16 cellular contexts compared by ENCODE assay signal in the genomic region with DNA sequence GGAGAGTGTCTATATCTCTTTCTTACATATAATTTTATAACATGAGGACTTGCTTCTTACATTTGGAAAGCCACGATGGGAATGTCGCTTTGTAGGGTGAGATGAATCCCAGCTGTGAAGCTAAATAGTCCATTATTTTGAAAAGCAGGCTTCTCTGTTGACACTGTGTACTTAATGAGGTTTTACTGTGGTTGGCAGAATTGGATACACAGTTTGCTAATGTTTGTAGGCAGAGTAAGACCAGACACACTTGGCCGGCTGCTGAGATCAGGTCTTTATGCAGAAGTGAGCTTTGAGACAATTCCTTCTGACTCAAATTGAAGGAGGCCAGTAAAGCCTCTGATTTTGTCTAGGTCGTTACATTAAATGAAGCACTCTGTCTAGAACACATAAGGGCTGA.
DNase-seq lines count a peak whose midpoint lies in the region; ATAC-seq and TF ChIP-seq lines count a peak whose summit lies in the region.
"Had no signal": no experiment of that assay in that cellular context is flagged by ENCODE, and none has a peak within 500 bp of the region (broad histone marks: within the 10 kb centered on the region; RNA-seq: fewer than 3 reads in every experiment).

No MANE protein-coding gene starts in this region.

- no peaks in the 10 kb centered on the region for H3K27me3 ChIP-seq in stomach
- H3K27me3 ChIP-seq: BLaER1, esophagus muscularis mucosa had no signal

- peak overlapping the region in 4 of 5 donors; percentile 26 to 73 (median 53) for H3K27ac ChIP-seq in stomach
- H3K27ac ChIP-seq: BLaER1, esophagus muscularis mucosa, RWPE1 had no signal

- 23 to 36% (median 29%) methylated on average over 4 of the region's 4 CpGs for WGBS in stomach, 5 donors

- H3K36me3 ChIP-seq in stomach = no peaks in the 10 kb centered on the region
- H3K36me3 ChIP-seq: BLaER1, esophagus muscularis mucosa had no signal

- no peak for TF ChIP-seq EP300 in stomach (IDR thresholded peaks at IDR 0.05)

- no peak overlapping the region for H3K4me3 ChIP-seq in stomach
- H3K4me3 ChIP-seq: BLaER1, esophagus muscularis mucosa had no signal

- H3K4me1 ChIP-seq in stomach = peaks cover 0 to 28% (median 4%) of the 10 kb centered on the region in 4 donors
- H3K4me1 ChIP-seq: BLaER1 had no signal

- intact Hi-C loops in stomach (cut with DNase I; ENCODE audit: low total_unique reads) = no loop called here

- no peaks in the 10 kb centered on the region for H3K9me3 ChIP-seq in stomach
- H3K9me3 ChIP-seq: BLaER1, esophagus muscularis mucosa had no signal

- ATAC-seq in HG03280 (IDR thresholded peaks at IDR 0.05; ENCODE audit: unreplicated experiment) = no peak

- DNase-seq in NCI-H1092 treated with DMSO at 0.1 percent for 48 hours (lab: John Stamatoyannopoulos, UW) (peak; percentile 82), NCI-H345 treated with DMSO at 0.1 percent for 48 hours (lab: John Stamatoyannopoulos, UW; ENCODE audit: unreplicated experiment) (peak; percentile 65), medulla oblongata (ENCODE audit: extremely low spot score) (peak; percentile 27), stomach (no peak), HK-2 (ENCODE audit: unreplicated experiment) (no peak), SW480 (ENCODE audit: low spot score) (no peak)
- DNase-seq: activated CD4-positive, alpha-beta T cell treated with anti-CD3 and anti-CD28 coated beads, Interleukin-2, amount 10 ng/mL, durations not matched to agents 7 days and 5 days; activated CD8-positive, alpha-beta memory T cell treated with anti-CD3 and anti-CD28 coated beads, Interleukin-2, amount 50 U/mL, for 4 hours; activated gamma-delta T cell; amygdala; HFFc6; SW 1271 had no signal

- no peak for TF ChIP-seq CTCF in stomach (IDR thresholded peaks at IDR 0.05)

- TF ChIP-seq POLR2A in stomach (IDR thresholded peaks at IDR 0.05) = no peak

Comparison
In these comparisons a context has a peak if more than half of its experiments do, and no peak if none do; other contexts are left out.
1. DNase-seq: peak in NCI-H1092 treated with DMSO at 0.1 percent for 48 hours (single experiment), NCI-H345 treated with DMSO at 0.1 percent for 48 hours (single experiment) and medulla oblongata (single experiment); none in stomach (single experiment), HK-2 (single experiment) and SW480 (single experiment).